1 cellular context compared by ENCODE assay signal in genomic region chrX:151984891-151985290, GRCh38.
TF ChIP-seq lines count a peak whose summit lies in the region.

No MANE protein-coding gene starts in this region.

TF ChIP-seq in HepG2, 621 proteins besides CTCF, POLR2A, EP300 and RAD21:
- TF ChIP-seq ETS1 (CRISPR knock-in tag; IDR thresholded peaks at IDR 0.05) (no peak), DRAP1 (CRISPR knock-in tag; IDR thresholded peaks at IDR 0.05) (no peak), SP140L (CRISPR knock-in tag; IDR thresholded peaks at IDR 0.05; ENCODE audit: borderline replicate concordance) (no peak), ZNF263 (CRISPR knock-in tag; IDR thresholded peaks at IDR 0.05) (no peak), SMAD9 (CRISPR knock-in tag; IDR thresholded peaks at IDR 0.05) (no peak), ZNF34 (CRISPR knock-in tag; IDR thresholded peaks at IDR 0.05; ENCODE audit: borderline replicate concordance) (no peak), ZNF772 (CRISPR knock-in tag; IDR thresholded peaks at IDR 0.05) (no peak), ZBTB43 (CRISPR knock-in tag; conservative IDR thresholded peaks at IDR 0.05) (no peak)
